Comparison of ENCODE assay signal across 22 cellular contexts in the genomic region with DNA sequence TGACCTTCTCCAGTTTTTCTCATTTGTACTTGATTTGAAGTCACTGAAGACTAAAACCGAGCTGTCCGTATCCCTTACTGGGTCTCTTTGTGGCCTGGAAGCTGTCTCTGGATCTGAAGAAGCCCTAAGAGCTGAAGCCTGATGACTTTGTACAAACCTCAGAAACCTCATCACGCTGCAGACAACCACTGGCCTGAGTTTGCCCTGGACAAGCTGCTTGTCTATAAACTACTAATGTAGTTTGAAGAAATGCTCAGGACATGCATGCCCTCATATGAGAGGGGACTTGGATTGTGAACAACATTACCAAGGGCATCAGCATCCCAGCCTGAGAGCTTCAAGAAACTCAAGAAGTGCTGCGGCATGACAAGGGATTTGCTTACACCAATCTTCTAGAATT.
"Had no signal": no experiment of that assay in that cellular context is flagged by ENCODE, and none has a peak within 500 bp of the region (broad histone marks: within the 10 kb centered on the region; RNA-seq: fewer than 3 reads in every experiment).

No MANE protein-coding gene starts in this region.

- ATAC-seq: effector memory CD8-positive, alpha-beta T cell; foreskin keratinocyte; gastrocnemius medialis; gastroesophageal sphincter; heart left ventricle; heart right ventricle had no signal

- H3K9me3 ChIP-seq: colonic mucosa, esophagus squamous epithelium, gastrocnemius medialis, gastroesophageal sphincter, heart left ventricle, heart right ventricle had no signal

- DNase-seq: colonic mucosa; cortex of kidney; dermis blood vessel endothelial cell; dorsolateral prefrontal cortex; effector CD4-positive, alpha-beta T cell; effector CD8-positive, alpha-beta T cell; effector memory CD4-positive, alpha-beta T cell; effector memory CD8-positive, alpha-beta T cell; endodermal cell; erythroblast; esophagus squamous epithelium; foreskin fibroblast; foreskin keratinocyte; foreskin melanocyte; gastrocnemius medialis; glutamatergic neuron; head of caudate nucleus; heart left ventricle; heart right ventricle had no signal

- H3K27me3 ChIP-seq: colonic mucosa, dorsolateral prefrontal cortex, esophagus squamous epithelium, foreskin keratinocyte, gastrocnemius medialis, gastroesophageal sphincter, heart left ventricle, heart right ventricle had no signal

- H3K4me3 ChIP-seq: colonic mucosa, coronary artery, dorsolateral prefrontal cortex, esophagus squamous epithelium, gastrocnemius medialis, gastroesophageal sphincter, heart left ventricle, heart right ventricle had no signal

- H3K27ac ChIP-seq: colonic mucosa, coronary artery, epithelial cell of prostate, esophagus squamous epithelium, foreskin keratinocyte, gastrocnemius medialis, gastroesophageal sphincter, heart left ventricle, heart right ventricle had no signal

- H3K36me3 ChIP-seq: colonic mucosa, esophagus squamous epithelium, gastrocnemius medialis, gastroesophageal sphincter, heart left ventricle, heart right ventricle had no signal

- H3K4me1 ChIP-seq: colonic mucosa, esophagus squamous epithelium, foreskin keratinocyte, gastrocnemius medialis, gastroesophageal sphincter, heart left ventricle, heart right ventricle had no signal
